22 cellular contexts compared by ENCODE assay signal in the genomic region with DNA sequence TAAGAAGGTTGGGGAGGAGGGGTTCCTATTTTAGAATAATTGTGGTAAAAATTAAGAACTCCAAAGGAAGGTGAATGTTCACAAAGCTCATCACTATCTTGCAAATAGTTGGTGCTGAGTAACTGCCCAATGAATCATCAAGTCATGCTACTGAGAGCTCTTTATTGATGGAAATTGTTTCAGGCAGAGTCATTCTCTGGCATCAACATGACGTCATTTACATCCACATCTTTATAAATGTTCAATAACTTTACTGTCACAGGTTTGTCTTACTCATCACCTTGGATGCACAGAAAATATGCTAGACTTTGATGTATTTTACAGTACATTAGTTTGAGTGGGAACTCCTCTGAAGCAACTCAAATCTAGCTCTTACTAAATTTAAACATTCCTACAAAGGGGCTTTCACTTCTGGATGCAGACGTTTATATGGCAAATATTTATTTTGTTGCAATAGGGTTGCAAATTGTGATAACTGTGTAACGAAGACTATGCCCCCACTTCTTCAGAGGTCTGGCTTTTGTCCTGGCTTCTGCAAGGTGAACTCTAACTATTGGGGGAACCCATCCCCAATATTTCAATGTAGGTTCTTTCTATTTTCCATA.
DNase-seq lines count a peak whose midpoint lies in the region; ATAC-seq, FAIRE-seq and TF ChIP-seq lines count a peak whose summit lies in the region.
"Had no signal": no experiment of that assay in that cellular context is flagged by ENCODE, and none has a peak within 500 bp of the region (broad histone marks: within the 10 kb centered on the region; RNA-seq: fewer than 3 reads in every experiment).

No MANE protein-coding gene starts in this region.

- DNase-seq in EH (ENCODE audit: low read depth) (peak; percentile 1), RPMI7951 (ENCODE audit: low read depth) (peak; percentile 75), bronchial epithelial cell (ENCODE audit: low read depth) (peak; percentile 51)
- DNase-seq in activated CD4-positive, CD25-positive, alpha-beta regulatory T cell treated with anti-CD3 and anti-CD28 coated beads, Interleukin-2, amount 50 U/mL, for 72 hours: no peak
- DNase-seq: activated CD4-positive, alpha-beta T cell treated with anti-CD3 and anti-CD28 coated beads for 1 hour; activated CD8-positive, alpha-beta memory T cell treated with anti-CD3 and anti-CD28 coated beads for 24 hours; caudate nucleus; COR-L47; EL; heart right ventricle; NCI-H1436; NCI-H69; occipital lobe; testis had no signal

- H3K27me3 ChIP-seq in bronchial epithelial cell (ENCODE audit: control insufficient read depth, insufficient read depth, low read length): no peaks in the 10 kb centered on the region
- H3K27me3 ChIP-seq: right atrium auricular region, SJSA1, testis had no signal

- H3K36me3 ChIP-seq in bronchial epithelial cell (ENCODE audit: control insufficient read depth, insufficient read depth, low read length) (no peaks in the 10 kb centered on the region), mesodermal cell (ENCODE audit: control insufficient read depth, insufficient read depth, low read length) (no peaks in the 10 kb centered on the region)
- H3K36me3 ChIP-seq: heart right ventricle, right atrium auricular region, SJSA1 had no signal

- H3K9me3 ChIP-seq in mesodermal cell (ENCODE audit: control insufficient read depth, low read length): peaks cover 29% of the 10 kb centered on the region
- H3K9me3 ChIP-seq: testis had no signal

- H3K4me3 ChIP-seq in bronchial epithelial cell (ENCODE audit: low read depth, low read length): no peak overlapping the region
- no peak overlapping the region for H3K4me3 ChIP-seq in mesodermal cell (ENCODE audit: extremely low read depth, insufficient read depth, low read length, poor library complexity, severe bottlenecking)
- H3K4me3 ChIP-seq: GM23338, heart right ventricle, lung, right atrium auricular region, SJSA1, testis had no signal

- no peak for TF ChIP-seq CTCF in bronchial epithelial cell (IDR thresholded peaks at IDR 0.05; ENCODE audit: insufficient read depth, low read length, severe bottlenecking)

- WGBS in mesodermal cell (ENCODE audit: insufficient coverage in 2 of 2), 2 experiments: 40% methylated on average over 1 of the region's 3 CpGs; no CpG with 5 or more reads in 1 of the 2 experiments

- ATAC-seq in GM21360 (IDR thresholded peaks at IDR 0.05; ENCODE audit: unreplicated experiment): no peak
- no peak for ATAC-seq in HG02938 (IDR thresholded peaks at IDR 0.05; ENCODE audit: unreplicated experiment)
- ATAC-seq: GM23338; stimulated activated effector memory CD8-positive, alpha-beta T cell treated with anti-CD3 and anti-CD28 coated beads, Interleukin-12 subunit alpha, Interleukin-12 subunit beta, amount 100 ng/mL, for 72 hours had no signal

- H3K4me1 ChIP-seq in mesodermal cell (ENCODE audit: control insufficient read depth, insufficient read depth, low read length, poor library complexity, severe bottlenecking): no peaks in the 10 kb centered on the region
- H3K4me1 ChIP-seq: heart right ventricle, right atrium auricular region, SJSA1, testis had no signal

- peak overlapping the region; percentile 43 for H3K27ac ChIP-seq in mesodermal cell (ENCODE audit: low read depth, low read length, severe bottlenecking)
- H3K27ac ChIP-seq: heart right ventricle, right atrium auricular region, SJSA1, testis had no signal

- no peak for FAIRE-seq in bronchial epithelial cell (lab: Jason Lieb, UNC)
